ENCODE assay signal across 1 cellular context in genomic region chr18:55382277-55382805, GRCh38.
A peak's percentile ranks its signal among the peaks of the same experiment; 100 is the strongest.
TF ChIP-seq lines count a peak whose summit lies in the region.

No MANE protein-coding gene starts in this region.

TF ChIP-seq in K562, 482 proteins besides CTCF, POLR2A, EP300 and RAD21 (continued from another document):
- no peak for TF ChIP-seq TFAP4 (CRISPR knock-in tag; IDR thresholded peaks at IDR 0.05; ENCODE audit: borderline replicate concordance)
- no peak for TF ChIP-seq KDM5B (IDR thresholded peaks at IDR 0.05; ENCODE audit: insufficient replicate concordance, low read depth, low read length)
- no peak for TF ChIP-seq ZFPM2 (CRISPR knock-in tag; IDR thresholded peaks at IDR 0.05)
- no peak for TF ChIP-seq SMARCA5 (IDR thresholded peaks at IDR 0.05)
- no peak for TF ChIP-seq SREBF1 (IDR thresholded peaks at IDR 0.05; ENCODE audit: borderline replicate concordance, low read depth, low read length)
- 0 out of 4 replicates have a peak, but pooled peaks of 1 of the 2 experiments have one; percentile 28 for TF ChIP-seq TRIM24 (IDR thresholded peaks at IDR 0.05)
- no peak for TF ChIP-seq PPARD (CRISPR knock-in tag; IDR thresholded peaks at IDR 0.05)
- TF ChIP-seq TRIM28 (IDR thresholded peaks at IDR 0.05), result peak; percentile 53; the same call in 1 of the 2 replicates
- TF ChIP-seq MBD2 (IDR thresholded peaks at IDR 0.05; ENCODE audit: borderline replicate concordance, low read depth), result no peak
- TF ChIP-seq CBX3 (IDR thresholded peaks at IDR 0.05; ENCODE audit: borderline replicate concordance in 1 of 2, low read length in 2 of 2), result peak in 1 of 2 experiments; percentile 61; a peak in 1 of 3 replicates
TF ChIP-seq in K562: peak in this region for 4.
